8 cellular contexts compared by ENCODE assay signal in the genomic region with DNA sequence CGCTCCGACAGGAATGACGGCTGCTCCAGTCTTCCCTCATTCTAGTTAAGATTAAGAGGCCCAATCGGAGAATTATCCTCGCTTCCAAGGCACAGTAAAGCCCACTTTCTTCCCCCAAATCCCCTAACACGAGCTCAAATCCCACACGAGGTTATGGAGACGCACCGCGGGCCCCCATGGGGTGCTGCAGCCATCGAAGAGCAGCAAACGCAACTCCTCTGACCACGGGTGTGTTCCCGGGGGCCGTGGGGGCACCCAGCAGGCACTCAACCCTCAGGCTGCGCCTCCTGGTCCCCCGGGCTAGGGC. TPM values are rescaled to one million over a fixed set of nuclear protein-coding genes. Genes with fewer than 3 reads are reported as not detected.
DNase-seq lines count a peak whose midpoint lies in the region; ATAC-seq and TF ChIP-seq lines count a peak whose summit lies in the region.

No MANE protein-coding gene starts in this region.

- peak overlapping the region; percentile 84 to 97 (median 90) for H3K4me3 ChIP-seq in BLaER1 treated with 17β-estradiol and CSF1 and Interleukin-3, amounts not matched to agents 10 nM and 100 nM
- H3K4me3 ChIP-seq in HEK293 (ENCODE audit: low read depth, low read length) (peak overlapping the region; percentile 98), SJSA1 (peak overlapping the region; percentile 66), fibroblast of villous mesenchyme (ENCODE audit: low read depth, low read length) (peak overlapping the region; percentile 83), gastrocnemius medialis (peak overlapping the region; percentile 75 to 97 (median 90))

- no peak for TF ChIP-seq POLR2A in gastrocnemius medialis (IDR thresholded peaks at IDR 0.05)

- H3K36me3 ChIP-seq in BLaER1 treated with 17β-estradiol and CSF1 and Interleukin-3, amounts not matched to agents 10 nM and 100 nM, result peaks cover 33 to 41% (median 35%) of the 10 kb centered on the region in 11 experiments
- H3K36me3 ChIP-seq in HEK293 (ENCODE audit: control insufficient read depth in 2 of 2, insufficient read depth in 1 of 2, low read length in 2 of 2) (peaks cover 0 to 39% of the 10 kb centered on the region in 2 experiments; a peak in 1 of 3 replicates), SJSA1 (peaks cover 39% of the 10 kb centered on the region), gastrocnemius medialis (peaks cover 0 to 22% of the 10 kb centered on the region in 2 donors)

- ATAC-seq in gastrocnemius medialis, result peak; percentile 3 to 19

- peaks cover 0 to 50% (median 43%) of the 10 kb centered on the region in 11 experiments; a peak in 18 of 22 replicates for H4K20me1 ChIP-seq in BLaER1 treated with 17β-estradiol and CSF1 and Interleukin-3, amounts not matched to agents 10 nM and 100 nM

- CTCF ChIA-PET in HEK293 (lab: Yijun Ruan, JAX), result no interaction called here

- peak overlapping the region; percentile 89 to 100 (median 98) for H3K4me2 ChIP-seq in BLaER1 treated with 17β-estradiol and CSF1 and Interleukin-3, amounts not matched to agents 10 nM and 100 nM

- H3K9ac ChIP-seq in BLaER1 treated with 17β-estradiol and CSF1 and Interleukin-3, amounts not matched to agents 10 nM and 100 nM, result peak overlapping the region; percentile 86 to 95 (median 90)

- no peaks in the 10 kb centered on the region for H3K9me3 ChIP-seq in BLaER1 treated with 17β-estradiol and CSF1 and Interleukin-3, amounts not matched to agents 10 nM and 100 nM (replicated peaks in 1 of 11)
- H3K9me3 ChIP-seq in HEK293 (ENCODE audit: control insufficient read depth, insufficient read depth, low read depth, low read length), result no peaks in the 10 kb centered on the region
- H3K9me3 ChIP-seq in SJSA1 (replicated peaks), result no peaks in the 10 kb centered on the region
- no peaks in the 10 kb centered on the region for H3K9me3 ChIP-seq in gastrocnemius medialis

- in situ Hi-C loops in gastrocnemius medialis (cut with MboI; ENCODE audit: low sequenced_read_pairs in 4 of 4), result loop anchor here in 1 of 4 donors (25.0 kb wide), 1 partner anchor 1098 kb away; no protein-coding TSS in a partner anchor

- peak overlapping the region; percentile 65 to 87 (median 79); a peak in 21 of 22 replicates for H3K27ac ChIP-seq in BLaER1 treated with 17β-estradiol and CSF1 and Interleukin-3, amounts not matched to agents 10 nM and 100 nM
- H3K27ac ChIP-seq in HEK293 (ENCODE audit: extremely low read depth, low read depth, low read length), result peak overlapping the region; percentile 53; the same call in 1 of the 2 replicates
- no peak overlapping the region for H3K27ac ChIP-seq in SJSA1
- H3K27ac ChIP-seq in gastrocnemius medialis, result peak overlapping the region; percentile 71 to 89 (median 82)

- TF ChIP-seq CTCF in HEK293 (tag by site-specific recombination; IDR thresholded peaks at IDR 0.05) (no peak), fibroblast of villous mesenchyme (IDR thresholded peaks at IDR 0.05; ENCODE audit: insufficient read depth, low read depth, low read length) (no peak), gastrocnemius medialis (IDR thresholded peaks at IDR 0.05 in 4 of 5, conservative IDR thresholded peaks at IDR 0.05 in 1 of 5) (no peak), GM10266 (IDR thresholded peaks at IDR 0.05; ENCODE audit: control insufficient read depth, insufficient read depth, low read depth, missing control alignments) (no peak)

- DNase-seq in SJSA1 (ENCODE audit: low read depth in 1 of 2, low spot score in 2 of 2), result peak in 1 of 2 experiments; percentile 22
- DNase-seq in fibroblast of villous mesenchyme (ENCODE audit: low read depth), result no peak
- DNase-seq in gastrocnemius medialis, result no peak
- no peak for DNase-seq in GM10266 (ENCODE audit: extremely low spot score)
- no peak for DNase-seq in globus pallidus (ENCODE audit: low spot score)
- no peak for DNase-seq in NCI-H1105 treated with DMSO at 0.1 percent for 48 hours (lab: John Stamatoyannopoulos, UW)

- intact Hi-C loops in gastrocnemius medialis (cut with DNase I; ENCODE audit: low total_unique reads), result loop anchor here (1.0 to 10.0 kb wide), 2 partner anchors 110 to 299 kb away; a partner anchor contains a TSS

- peaks cover 0 to 12% (median 4%) of the 10 kb centered on the region in 11 experiments; a peak in 10 of 22 replicates for H3K27me3 ChIP-seq in BLaER1 treated with 17β-estradiol and CSF1 and Interleukin-3, amounts not matched to agents 10 nM and 100 nM
- H3K27me3 ChIP-seq in SJSA1 (replicated peaks) (0 out of 2 replicates have a peak, but pooled peaks cover 4% of the 10 kb centered on the region), gastrocnemius medialis (no peaks in the 10 kb centered on the region)

- H3K4me1 ChIP-seq in BLaER1 treated with 17β-estradiol and CSF1 and Interleukin-3, amounts not matched to agents 10 nM and 100 nM, result peaks cover 13 to 23% (median 18%) of the 10 kb centered on the region in 10 experiments
- H3K4me1 ChIP-seq in HEK293 (ENCODE audit: control insufficient read depth, insufficient read depth, low read length), result peaks cover 9% of the 10 kb centered on the region; the same call in 1 of the 2 replicates
- H3K4me1 ChIP-seq in SJSA1 (replicated peaks), result peaks cover 13% of the 10 kb centered on the region
- peaks cover 23 to 26% of the 10 kb centered on the region in 2 donors for H3K4me1 ChIP-seq in gastrocnemius medialis

- POLR2A ChIA-PET in HEK293 (lab: Yijun Ruan, JAX), result no interaction called here

TF ChIP-seq in HEK293, 187 proteins besides CTCF, POLR2A, EP300 and RAD21 (continues in another document):
- TF ChIP-seq ZNF214 (tag by site-specific recombination; IDR thresholded peaks at IDR 0.05; ENCODE audit: borderline replicate concordance) (no peak), ZNF335 (tag by site-specific recombination; conservative IDR thresholded peaks at IDR 0.05) (no peak), ZNF624 (tag by site-specific recombination; IDR thresholded peaks at IDR 0.05) (no peak), ZNF114 (tag by site-specific recombination; IDR thresholded peaks at IDR 0.05) (no peak)
- TF ChIP-seq, protein P1, sequence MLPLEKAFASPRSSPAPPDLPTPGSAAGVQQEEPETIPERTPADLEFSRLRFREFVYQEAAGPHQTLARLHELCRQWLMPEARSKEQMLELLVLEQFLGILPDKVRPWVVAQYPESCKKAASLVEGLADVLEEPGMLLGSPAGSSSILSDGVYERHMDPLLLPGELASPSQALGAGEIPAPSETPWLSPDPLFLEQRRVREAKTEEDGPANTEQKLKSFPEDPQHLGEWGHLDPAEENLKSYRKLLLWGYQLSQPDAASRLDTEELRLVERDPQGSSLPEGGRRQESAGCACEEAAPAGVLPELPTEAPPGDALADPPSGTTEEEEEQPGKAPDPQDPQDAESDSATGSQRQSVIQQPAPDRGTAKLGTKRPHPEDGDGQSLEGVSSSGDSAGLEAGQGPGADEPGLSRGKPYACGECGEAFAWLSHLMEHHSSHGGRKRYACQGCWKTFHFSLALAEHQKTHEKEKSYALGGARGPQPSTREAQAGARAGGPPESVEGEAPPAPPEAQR (tag by site-specific recombination; IDR thresholded peaks at IDR 0.05), result no peak
- TF ChIP-seq, protein P2, sequence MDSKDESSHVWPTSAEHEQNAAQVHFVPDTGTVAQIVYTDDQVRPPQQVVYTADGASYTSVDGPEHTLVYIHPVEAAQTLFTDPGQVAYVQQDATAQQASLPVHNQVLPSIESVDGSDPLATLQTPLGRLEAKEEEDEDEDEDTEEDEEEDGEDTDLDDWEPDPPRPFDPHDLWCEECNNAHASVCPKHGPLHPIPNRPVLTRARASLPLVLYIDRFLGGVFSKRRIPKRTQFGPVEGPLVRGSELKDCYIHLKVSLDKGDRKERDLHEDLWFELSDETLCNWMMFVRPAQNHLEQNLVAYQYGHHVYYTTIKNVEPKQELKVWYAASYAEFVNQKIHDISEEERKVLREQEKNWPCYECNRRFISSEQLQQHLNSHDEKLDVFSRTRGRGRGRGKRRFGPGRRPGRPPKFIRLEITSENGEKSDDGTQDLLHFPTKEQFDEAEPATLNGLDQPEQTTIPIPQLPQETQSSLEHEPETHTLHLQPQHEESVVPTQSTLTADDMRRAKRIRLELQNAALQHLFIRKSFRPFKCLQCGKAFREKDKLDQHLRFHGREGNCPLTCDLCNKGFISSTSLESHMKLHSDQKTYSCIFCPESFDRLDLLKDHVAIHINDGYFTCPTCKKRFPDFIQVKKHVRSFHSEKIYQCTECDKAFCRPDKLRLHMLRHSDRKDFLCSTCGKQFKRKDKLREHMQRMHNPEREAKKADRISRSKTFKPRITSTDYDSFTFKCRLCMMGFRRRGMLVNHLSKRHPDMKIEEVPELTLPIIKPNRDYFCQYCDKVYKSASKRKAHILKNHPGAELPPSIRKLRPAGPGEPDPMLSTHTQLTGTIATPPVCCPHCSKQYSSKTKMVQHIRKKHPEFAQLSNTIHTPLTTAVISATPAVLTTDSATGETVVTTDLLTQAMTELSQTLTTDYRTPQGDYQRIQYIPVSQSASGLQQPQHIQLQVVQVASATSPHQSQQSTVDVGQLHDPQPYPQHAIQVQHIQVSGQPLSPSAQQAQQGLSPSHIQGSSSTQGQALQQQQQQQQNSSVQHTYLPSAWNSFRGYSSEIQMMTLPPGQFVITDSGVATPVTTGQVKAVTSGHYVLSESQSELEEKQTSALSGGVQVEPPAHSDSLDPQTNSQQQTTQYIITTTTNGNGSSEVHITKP (tag by site-specific recombination; IDR thresholded peaks at IDR 0.05), result no peak

RNA-seq across cellular contexts. Expression of a gene that starts 0.4 kb away (rescaled TPM):
- total RNA-seq in SJSA1 (2014; rRNA removed; shearing (Covaris generic)), result 176 and 408 TPM in 2 replicates
- total RNA-seq in fibroblast of villous mesenchyme, result 102 and 114 TPM in 2 replicates
- 100 to 1,000 TPM; 163 to 219 (median 193) TPM for total RNA-seq in gastrocnemius medialis

RNA-seq across cellular contexts. Expression of a gene that starts 4.8 kb away (rescaled TPM):
- not detected in 2 replicates for total RNA-seq in SJSA1 (2014; rRNA removed; shearing (Covaris generic))
- not detected in 2 replicates for total RNA-seq in fibroblast of villous mesenchyme
- not detected for total RNA-seq in gastrocnemius medialis
